Comparison of ENCODE assay signal across 25 cellular contexts in the genomic region with DNA sequence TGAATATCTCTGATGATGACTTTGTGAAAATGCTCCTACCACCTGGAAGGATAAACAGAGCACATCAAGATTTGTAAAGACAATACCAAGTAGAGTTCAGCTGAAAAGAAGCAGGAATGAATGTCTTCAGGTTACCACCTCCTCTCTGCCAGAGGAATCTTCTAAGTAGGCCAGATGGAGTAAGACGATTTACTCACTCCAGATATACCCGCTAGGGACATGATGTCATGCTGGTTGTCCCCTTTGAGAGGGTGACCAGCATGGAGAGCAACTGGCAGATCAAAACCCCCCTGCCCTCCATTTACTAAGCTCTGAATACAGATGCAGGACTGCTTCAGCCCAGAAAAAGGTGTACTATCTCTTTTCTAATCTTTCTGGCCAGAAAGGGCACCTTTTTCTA. TPM values are rescaled to one million over a fixed set of nuclear protein-coding genes. Genes with fewer than 3 reads are reported as not detected.
"Had no signal": no experiment of that assay in that cellular context is flagged by ENCODE, and none has a peak within 500 bp of the region (broad histone marks: within the 10 kb centered on the region; RNA-seq: fewer than 3 reads in every experiment).

No MANE protein-coding gene starts in this region.

- H3K4me1 ChIP-seq: pancreas, prostate gland, right lobe of liver, sigmoid colon, stomach, thyroid gland, tibial nerve, upper lobe of left lung, vagina had no signal

- H3K4me3 ChIP-seq: neural progenitor cell, pancreas, prostate gland, right lobe of liver, sigmoid colon, stomach, thoracic aorta, thyroid gland, tibial nerve, upper lobe of left lung, vagina had no signal

- H3K27me3 ChIP-seq: neural progenitor cell, pancreas, right lobe of liver, sigmoid colon, stomach, thyroid gland, tibial nerve, upper lobe of left lung, vagina had no signal

- H3K27ac ChIP-seq: neural progenitor cell, pancreas, prostate gland, right lobe of liver, sigmoid colon, stomach, thoracic aorta, thyroid gland, tibial nerve, upper lobe of left lung, vagina had no signal

- H3K36me3 ChIP-seq: neural progenitor cell, pancreas, prostate gland, right lobe of liver, sigmoid colon, stomach, thoracic aorta, thyroid gland, tibial nerve, upper lobe of left lung, vagina had no signal

- H3K9me3 ChIP-seq: pancreas, prostate gland, right lobe of liver, sigmoid colon, thoracic aorta, thyroid gland, upper lobe of left lung, vagina had no signal

- ATAC-seq: naive thymus-derived CD4-positive, alpha-beta T cell; natural killer cell; pancreas; right cardiac atrium; right lobe of liver; stimulated activated effector memory CD8-positive, alpha-beta T cell treated with anti-CD3 and anti-CD28 coated beads, Interleukin-12 subunit alpha, Interleukin-12 subunit beta, amount 100 ng/mL, for 72 hours; stimulated activated naive B cell treated with anti-CD40 and anti-IgM and Interleukin-4, amounts not matched to agents 10 μg/mL and 1 μg/mL and 100 μg/mL, for 72 hours had no signal

- DNase-seq: naive thymus-derived CD4-positive, alpha-beta T cell; natural killer cell; occipital lobe; pancreas; right cardiac atrium; right lobe of liver; sigmoid colon; small intestine; stimulated activated CD4-positive, alpha-beta T cell treated with anti-CD3 and anti-CD28 coated beads, Interleukin-15, amount 100 ng/mL, for 24 hours; stimulated activated CD4-positive, alpha-beta T cell treated with anti-CD3 and anti-CD28 coated beads, Interleukin-2, amount 100 ng/mL, for 24 hours; stimulated activated CD4-positive, alpha-beta T cell treated with anti-CD3 and anti-CD28 coated beads, Interleukin-2, amount 100 ng/mL, for 48 hours; stimulated activated CD4-positive, alpha-beta T cell treated with anti-CD3 and anti-CD28 coated beads, Interleukin-4, amount 100 ng/mL, for 24 hours; stimulated activated naive B cell treated with anti-CD40 and anti-IgM and Interleukin-4, amounts not matched to agents 10 μg/mL and 1 μg/mL and 100 μg/mL, for 72 hours; stimulated activated naive CD4-positive, alpha-beta T cell treated with Interleukin-2 at 50 U/mL for 16 hours; stomach; thyroid gland; trophoblast cell; upper lobe of left lung had no signal

RNA-seq across cellular contexts. Expression of gene HSPB8, which starts 39.3 kb away (rescaled TPM):
- total RNA-seq: naive thymus-derived CD4-positive, alpha-beta T cell; natural killer cell had no signal
- polyA plus RNA-seq: naive thymus-derived CD4-positive, alpha-beta T cell; neural cell had no signal
